In the genomic region with DNA sequence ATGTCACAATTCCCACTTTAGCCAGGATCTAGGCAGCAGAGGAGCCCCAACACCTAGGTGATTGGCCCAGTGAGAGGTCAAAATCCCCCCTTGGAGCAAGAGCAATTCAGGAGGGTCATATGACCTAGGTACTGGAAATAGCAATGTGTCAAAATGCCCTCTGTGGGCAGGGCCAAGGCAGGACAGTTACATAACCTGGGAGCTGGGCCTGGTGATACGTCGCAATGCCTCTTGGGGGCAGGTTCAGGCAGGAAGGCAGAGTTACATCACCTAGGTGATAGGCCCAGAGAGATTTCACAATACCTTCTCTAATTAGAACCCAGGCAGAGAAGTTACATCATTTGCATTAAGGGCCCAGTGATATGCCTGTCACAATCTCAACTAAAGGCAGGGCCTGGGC, we compare ENCODE assay signal across 20 cellular contexts.
DNase-seq lines count a peak whose midpoint lies in the region; TF ChIP-seq lines count a peak whose summit lies in the region.
"Had no signal": no experiment of that assay in that cellular context is flagged by ENCODE, and none has a peak within 500 bp of the region (broad histone marks: within the 10 kb centered on the region; RNA-seq: fewer than 3 reads in every experiment).

No MANE protein-coding gene starts in this region.

- H3K79me2 ChIP-seq in Karpas-422 (ENCODE audit: low read length), result no peaks in the 10 kb centered on the region

- H3K27ac ChIP-seq in Karpas-422 (ENCODE audit: low read length), result no peak overlapping the region
- H3K27ac ChIP-seq in endodermal cell (ENCODE audit: low read depth, low read length), result no peak overlapping the region
- peak overlapping the region in 16 of 21 experiments; percentile 18 to 78 (median 62) for H3K27ac ChIP-seq in skin epidermis
- H3K27ac ChIP-seq in WERI-Rb-1, result no peak overlapping the region
- H3K27ac ChIP-seq: BLaER1 treated with 17β-estradiol and CSF1 and Interleukin-3, amounts not matched to agents 10 nM and 100 nM; SK-N-MC had no signal

- H3K4me3 Mint-ChIP-seq in endodermal cell, result no peak overlapping the region
- H3K4me3 Mint-ChIP-seq: CD8-positive, alpha-beta memory T cell; HFFc6; T-cell had no signal

- H3K9me2 ChIP-seq in Karpas-422 (replicated peaks; ENCODE audit: insufficient read depth, low read length), result no peaks in the 10 kb centered on the region

- TF ChIP-seq CTCF in endodermal cell (conservative IDR thresholded peaks at IDR 0.05) (no peak), WERI-Rb-1 (IDR thresholded peaks at IDR 0.05; ENCODE audit: low read depth, low read length) (no peak)

- peak; percentile 43 for DNase-seq in Karpas-422
- peak; percentile 1 for DNase-seq in OCI-M1 (lab: John Stamatoyannopoulos, UW)
- no peak for DNase-seq in endodermal cell
- no peak for DNase-seq in HuH-7.5 (ENCODE audit: low spot score)
- no peak for DNase-seq in DMS 273 (lab: John Stamatoyannopoulos, UW; ENCODE audit: unreplicated experiment)
- no peak for DNase-seq in WERI-Rb-1
- DNase-seq: CD8-positive, alpha-beta memory T cell; DND-41; H7; HFFc6; NCI-H1092; NCI-H2081; NCI-H2171 treated with DMSO at 0.1 percent for 48 hours; NCI-H446; NCI-H526 treated with DMSO at 0.1 percent for 48 hours; SHP77; T-cell had no signal

- WGBS in endodermal cell (ENCODE audit: insufficient coverage in 1 of 2, insufficient read length in 1 of 2), 2 experiments, result 76 to 100% methylated on average over 2 of the region's 2 CpGs

- H3K9ac ChIP-seq in Karpas-422 (ENCODE audit: low read length) (no peak overlapping the region), endodermal cell (ENCODE audit: extremely low read depth, low read length, poor library complexity, severe bottlenecking) (no peak overlapping the region)
- H3K9ac ChIP-seq: BLaER1 treated with 17β-estradiol and CSF1 and Interleukin-3, amounts not matched to agents 10 nM and 100 nM had no signal

- no peaks in the 10 kb centered on the region for H3K4me1 ChIP-seq in Karpas-422 (ENCODE audit: low read length)
- no peaks in the 10 kb centered on the region for H3K4me1 ChIP-seq in endodermal cell (ENCODE audit: control insufficient read depth, insufficient read depth, low read length)

- H4K20me1 ChIP-seq in Karpas-422 (ENCODE audit: insufficient read depth, low read depth, low read length), result no peaks in the 10 kb centered on the region
- H4K20me1 ChIP-seq: BLaER1 treated with 17β-estradiol and CSF1 and Interleukin-3, amounts not matched to agents 10 nM and 100 nM had no signal

- H3K9me3 ChIP-seq in Karpas-422 (ENCODE audit: low read length) (peaks cover 46% of the 10 kb centered on the region), endodermal cell (ENCODE audit: control insufficient read depth, low read length) (peaks cover 96% of the 10 kb centered on the region), WERI-Rb-1 (ENCODE audit: severe bottlenecking) (no peaks in the 10 kb centered on the region)
- H3K9me3 ChIP-seq: BLaER1 treated with 17β-estradiol and CSF1 and Interleukin-3, amounts not matched to agents 10 nM and 100 nM had no signal

- no peak overlapping the region for H3K4me2 ChIP-seq in Karpas-422 (ENCODE audit: low read depth, low read length, poor library complexity, severe bottlenecking)
- H3K4me2 ChIP-seq: BLaER1 treated with 17β-estradiol and CSF1 and Interleukin-3, amounts not matched to agents 10 nM and 100 nM had no signal

- no peak overlapping the region for H3K27ac Mint-ChIP-seq in endodermal cell
- H3K27ac Mint-ChIP-seq: CD8-positive, alpha-beta memory T cell; HFFc6; T-cell had no signal

- no peaks in the 10 kb centered on the region for H3K36me3 Mint-ChIP-seq in endodermal cell (ENCODE audit: low read depth)
- H3K36me3 Mint-ChIP-seq: CD8-positive, alpha-beta memory T cell; T-cell had no signal

- no peaks in the 10 kb centered on the region for H3K4me1 Mint-ChIP-seq in endodermal cell
- H3K4me1 Mint-ChIP-seq: CD8-positive, alpha-beta memory T cell; T-cell had no signal

- H3K4me3 ChIP-seq in Karpas-422 (ENCODE audit: low read length) (no peak overlapping the region), endodermal cell (ENCODE audit: low read length) (peak overlapping the region; percentile 40), skin epidermis (no peak overlapping the region), WERI-Rb-1 (ENCODE audit: low read depth, low read length) (no peak overlapping the region)
- H3K4me3 ChIP-seq: BLaER1 treated with 17β-estradiol and CSF1 and Interleukin-3, amounts not matched to agents 10 nM and 100 nM; SK-N-MC had no signal

- H3K9me3 Mint-ChIP-seq in endodermal cell, result peaks cover 99% of the 10 kb centered on the region

- H3K36me3 ChIP-seq in Karpas-422 (ENCODE audit: insufficient read depth, low read length) (no peaks in the 10 kb centered on the region), endodermal cell (ENCODE audit: control insufficient read depth, insufficient read depth, low read length) (no peaks in the 10 kb centered on the region), WERI-Rb-1 (no peaks in the 10 kb centered on the region)
- H3K36me3 ChIP-seq: BLaER1 treated with 17β-estradiol and CSF1 and Interleukin-3, amounts not matched to agents 10 nM and 100 nM had no signal

- H2AFZ ChIP-seq in Karpas-422 (ENCODE audit: low read length), result no peak overlapping the region

- H3K27me3 ChIP-seq in Karpas-422 (ENCODE audit: low read length) (no peaks in the 10 kb centered on the region), endodermal cell (ENCODE audit: control insufficient read depth, insufficient read depth, low read length, poor library complexity, severe bottlenecking) (no peaks in the 10 kb centered on the region), WERI-Rb-1 (ENCODE audit: insufficient read depth, low read depth, severe bottlenecking) (peaks cover 8% of the 10 kb centered on the region)
- H3K27me3 ChIP-seq: BLaER1 treated with 17β-estradiol and CSF1 and Interleukin-3, amounts not matched to agents 10 nM and 100 nM had no signal

- H3K27me3 Mint-ChIP-seq in endodermal cell (ENCODE audit: insufficient read depth), result no peaks in the 10 kb centered on the region
- H3K27me3 Mint-ChIP-seq: CD8-positive, alpha-beta memory T cell; T-cell had no signal

Comparison
In these comparisons a context has a peak if more than half of its experiments do, and no peak if none do; other contexts are left out.
1. DNase-seq: peak in Karpas-422 (single experiment) and OCI-M1 (single experiment); none in endodermal cell (single experiment), HuH-7.5 (single experiment), DMS 273 (single experiment) and WERI-Rb-1 (single experiment).
2. H3K27ac ChIP-seq: peak in skin epidermis (16 of 21); none in Karpas-422 (single experiment), endodermal cell (single experiment) and WERI-Rb-1 (single experiment).